ENCODE assay signal across 12 cellular contexts in the genomic region with DNA sequence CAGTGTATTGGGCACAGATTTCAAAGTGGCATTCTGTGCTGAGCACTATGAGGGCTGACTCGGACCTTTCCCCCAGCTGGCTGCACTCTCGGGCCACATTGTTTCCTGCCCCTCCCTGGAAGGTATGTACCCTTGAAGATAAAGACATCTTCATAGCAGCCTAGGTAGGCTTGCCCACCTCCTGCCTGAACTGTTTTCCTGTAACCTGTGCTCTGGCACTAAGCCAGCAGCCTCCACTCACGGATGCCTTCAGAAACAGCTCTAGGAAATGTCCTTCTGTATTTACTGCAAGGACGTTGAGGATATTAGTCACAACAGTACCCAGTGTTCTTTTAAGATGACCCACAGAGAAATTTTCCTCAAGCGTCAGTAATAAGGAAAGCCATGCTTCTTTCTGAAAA. TPM values are rescaled to one million over a fixed set of nuclear protein-coding genes. Genes with fewer than 3 reads are reported as not detected.
DNase-seq lines count a peak whose midpoint lies in the region; ATAC-seq and TF ChIP-seq lines count a peak whose summit lies in the region.
"Had no signal": no experiment of that assay in that cellular context is flagged by ENCODE, and none has a peak within 500 bp of the region (broad histone marks: within the 10 kb centered on the region; RNA-seq: fewer than 3 reads in every experiment).

No MANE protein-coding gene starts in this region.

- H3K4me1 ChIP-seq in esophagus squamous epithelium (peaks cover 4 to 79% (median 35%) of the 10 kb centered on the region in 3 donors), gastrocnemius medialis (peaks cover 90 to 94% of the 10 kb centered on the region in 2 donors)

- H3K4me3 ChIP-seq in esophagus squamous epithelium = no peak overlapping the region
- H3K4me3 ChIP-seq in gastrocnemius medialis = no peak overlapping the region
- H3K4me3 ChIP-seq: Peyer's patch had no signal

- H3K27ac ChIP-seq in RWPE1 (no peak overlapping the region), esophagus squamous epithelium (peak overlapping the region in 3 of 4 donors; percentile 28 to 60 (median 46)), gastrocnemius medialis (peak overlapping the region; percentile 84 to 93 (median 90))
- H3K27ac ChIP-seq: 22Rv1, foreskin keratinocyte had no signal

- no peak for TF ChIP-seq CTCF in RWPE1 (conservative IDR thresholded peaks at IDR 0.05; ENCODE audit: low read depth)
- no peak for TF ChIP-seq CTCF in esophagus squamous epithelium (IDR thresholded peaks at IDR 0.05)
- TF ChIP-seq CTCF in gastrocnemius medialis (IDR thresholded peaks at IDR 0.05 in 4 of 5, conservative IDR thresholded peaks at IDR 0.05 in 1 of 5) = no peak

- no peak for TF ChIP-seq POLR2A in esophagus squamous epithelium (IDR thresholded peaks at IDR 0.05)
- TF ChIP-seq POLR2A in gastrocnemius medialis (IDR thresholded peaks at IDR 0.05) = no peak

- H3K9me3 ChIP-seq in esophagus squamous epithelium = no peaks in the 10 kb centered on the region
- H3K9me3 ChIP-seq in gastrocnemius medialis = no peaks in the 10 kb centered on the region
- H3K9me3 ChIP-seq: Peyer's patch had no signal

- intact Hi-C loops in esophagus squamous epithelium (cut with DNase I) = loop anchor here (5.0 kb wide), 1 partner anchor 427 kb away; no protein-coding TSS in a partner anchor
- intact Hi-C loops in gastrocnemius medialis (cut with DNase I; ENCODE audit: low total_unique reads) = loop anchor here (2.0 to 5.0 kb wide), 6 partner anchors 43 to 462 kb away; a partner anchor contains a TSS

- in situ Hi-C loops in gastrocnemius medialis (cut with MboI; ENCODE audit: low sequenced_read_pairs in 4 of 4) = loop anchor here in 3 of 4 donors (5.0 to 25.0 kb wide), 5 partner anchors 202 to 802 kb away; a partner anchor contains a TSS

- CTCF ChIA-PET in RWPE1 (lab: Yijun Ruan, JAX) = interaction anchor here (0.6 to 1.0 kb wide), 2 partner anchors 41 to 398 kb away, joined by 3 read pairs; no protein-coding TSS in a partner anchor

- H3K36me3 ChIP-seq in esophagus squamous epithelium = peaks cover 0 to 54% (median 0%) of the 10 kb centered on the region in 3 donors
- no peaks in the 10 kb centered on the region for H3K36me3 ChIP-seq in gastrocnemius medialis

- POLR2A ChIA-PET in RWPE1 (lab: Yijun Ruan, JAX; ENCODE audit: low non-redundant PET) = no interaction called here

- peak; percentile 42 for DNase-seq in DMS 273 (lab: John Stamatoyannopoulos, UW; ENCODE audit: unreplicated experiment)
- no peak for DNase-seq in DMS 273 treated with DMSO at 0.1 percent for 48 hours (lab: John Stamatoyannopoulos, UW)
- DNase-seq in RWPE1 (ENCODE audit: low spot score) = peak; percentile 32
- DNase-seq in esophagus squamous epithelium (lab: John Stamatoyannopoulos, UW) = no peak
- DNase-seq in gastrocnemius medialis = peak; percentile 39 to 59
- DNase-seq in KG1 (lab: John Stamatoyannopoulos, UW) = no peak

- ATAC-seq in gastrocnemius medialis (no peak), GM19023 (IDR thresholded peaks at IDR 0.05; ENCODE audit: unreplicated experiment) (no peak), HG03135 (IDR thresholded peaks at IDR 0.05; ENCODE audit: unreplicated experiment) (no peak)
- ATAC-seq: foreskin keratinocyte, HCT116 had no signal

- WGBS in esophagus squamous epithelium, 2 donors = 41 to 60% methylated on average over 5 of the region's 5 CpGs

- no peaks in the 10 kb centered on the region for H3K27me3 ChIP-seq in esophagus squamous epithelium
- H3K27me3 ChIP-seq in gastrocnemius medialis = no peaks in the 10 kb centered on the region
- H3K27me3 ChIP-seq: foreskin keratinocyte, Peyer's patch had no signal

RNA-seq across cellular contexts. Expression of a gene that starts 43.7 kb away (rescaled TPM):
- total RNA-seq in esophagus squamous epithelium (10 to 100 TPM in 3 of 4 donors, 1 to 10 TPM in 1; 5.1 to 14.7 (median 10.5) TPM), gastrocnemius medialis (10 to 100 TPM; 14.8 to 25.4 (median 20.3) TPM)

RNA-seq across cellular contexts. Expression of a gene that starts 43.9 kb away (rescaled TPM):
- total RNA-seq in esophagus squamous epithelium (10 to 100 TPM; 15.2 to 25.9 (median 23.6) TPM), gastrocnemius medialis (10 to 100 TPM; 25.2 to 61.0 (median 40.6) TPM)

Comparison
In these comparisons a context has a peak if more than half of its experiments do, and no peak if none do; other contexts are left out.
1. DNase-seq: peak in DMS 273 (single experiment), RWPE1 (single experiment) and gastrocnemius medialis (2 of 2); none in DMS 273 treated with DMSO at 0.1 percent for 48 hours (single experiment), esophagus squamous epithelium (single experiment) and KG1 (single experiment).